Comparison of ENCODE assay signal across 9 cellular contexts in genomic region chr5:139774980-139775654, GRCh38. TPM values are rescaled to one million over a fixed set of nuclear protein-coding genes. Genes with fewer than 3 reads are reported as not detected.
A peak's percentile ranks its signal among the peaks of the same experiment; 100 is the strongest.
DNase-seq lines count a peak whose midpoint lies in the region; ATAC-seq and TF ChIP-seq lines count a peak whose summit lies in the region.
"Had no signal": no experiment of that assay in that cellular context is flagged by ENCODE, and none has a peak within 500 bp of the region (broad histone marks: within the 10 kb centered on the region; RNA-seq: fewer than 3 reads in every experiment).

No MANE protein-coding gene starts in this region.

- CTCF ChIA-PET in CD4-positive, alpha-beta T cell (lab: Charles Lee) = interaction anchor here (0.7 to 7.5 kb wide), 10 partner anchors 9 to 194 kb away, joined by 3 to 63 read pairs (median 5); no protein-coding TSS in a partner anchor

- peak overlapping the region; percentile 20 for H2AFZ ChIP-seq in KMS-11 (ENCODE audit: low read depth)

- peaks cover 22% of the 10 kb centered on the region for H3K27me3 Mint-ChIP-seq in CD4-positive, alpha-beta T cell
- H3K27me3 Mint-ChIP-seq in T-helper 17 cell = peaks cover 38% of the 10 kb centered on the region

- ATAC-seq in CD4-positive, alpha-beta T cell (ENCODE audit: poor library complexity) = peak; percentile 99
- ATAC-seq in T-helper 17 cell (peak; percentile 96), right cardiac atrium (peak; percentile 78 to 87), GM21528 (IDR thresholded peaks at IDR 0.05; ENCODE audit: low FRiP score, unreplicated experiment) (no peak)

- H3K36me3 ChIP-seq in KMS-11 (ENCODE audit: insufficient read depth) (no peaks in the 10 kb centered on the region), adipocyte (ENCODE audit: control insufficient read depth, insufficient read depth, low read length, severe bottlenecking) (no peaks in the 10 kb centered on the region), spleen (no peaks in the 10 kb centered on the region)

- H3K27me3 ChIP-seq in CD4-positive, alpha-beta T cell (ENCODE audit: control insufficient read depth, insufficient read depth, low read length) = no peaks in the 10 kb centered on the region
- H3K27me3 ChIP-seq in KMS-11 (ENCODE audit: insufficient read depth, low read depth) = no peaks in the 10 kb centered on the region
- H3K27me3 ChIP-seq in adipocyte (replicated peaks; ENCODE audit: control insufficient read depth, insufficient read depth, low read length) = peaks cover 17% of the 10 kb centered on the region
- no peaks in the 10 kb centered on the region for H3K27me3 ChIP-seq in right cardiac atrium (ENCODE audit: control insufficient read depth, insufficient read depth)
- no peaks in the 10 kb centered on the region for H3K27me3 ChIP-seq in spleen (replicated peaks in 1 of 7)

- DNase-seq in CD4-positive, alpha-beta T cell = peak; percentile 64 to 83 (median 72)
- DNase-seq in GM20000 (ENCODE audit: low spot score) (peak; percentile 85), T-helper 17 cell (peak; percentile 66 to 79 (median 68)), adipocyte (ENCODE audit: low read depth) (peak; percentile 77), right cardiac atrium (peak; percentile 74 to 91 (median 91)), spleen (peak; percentile 95)

- intact Hi-C loops in CD4-positive, alpha-beta T cell (cut with DNase I, micrococcal nuclease) = no loop called here
- intact Hi-C loops in right cardiac atrium (cut with DNase I) (no loop called here), spleen (cut with DNase I; ENCODE audit: low total_unique reads) (no loop called here)

- no peaks in the 10 kb centered on the region for H3K79me2 ChIP-seq in KMS-11 (ENCODE audit: insufficient read depth, low read depth)

- no peaks in the 10 kb centered on the region for H3K9me3 Mint-ChIP-seq in CD4-positive, alpha-beta T cell

- H3K9ac ChIP-seq in KMS-11 = no peak overlapping the region
- H3K9ac ChIP-seq in adipocyte (ENCODE audit: low read length) = no peak overlapping the region

- H3K4me2 ChIP-seq in KMS-11 = peak overlapping the region; percentile 8; the same call in 1 of the 2 replicates

- no peak overlapping the region for H3K27ac Mint-ChIP-seq in CD4-positive, alpha-beta T cell
- H3K27ac Mint-ChIP-seq in T-helper 17 cell = no peak overlapping the region

- peaks cover 4% of the 10 kb centered on the region for H3K4me1 ChIP-seq in KMS-11 (ENCODE audit: low read depth, poor library complexity, severe bottlenecking)
- no peaks in the 10 kb centered on the region for H3K4me1 ChIP-seq in adipocyte (ENCODE audit: control insufficient read depth, insufficient read depth, low read length)
- H3K4me1 ChIP-seq in right cardiac atrium (ENCODE audit: control insufficient read depth, insufficient read depth, low read length) = no peaks in the 10 kb centered on the region
- H3K4me1 ChIP-seq in spleen = peaks cover 6 to 17% (median 10%) of the 10 kb centered on the region in 6 donors

- H3K27ac ChIP-seq in CD4-positive, alpha-beta T cell (ENCODE audit: low read depth, low read length) = no peak overlapping the region
- H3K27ac ChIP-seq in KMS-11 (no peak overlapping the region), right cardiac atrium (ENCODE audit: low read length) (no peak overlapping the region), spleen (no peak overlapping the region)

- H3K4me3 ChIP-seq in KMS-11 (IDR thresholded peaks at IDR 0.05; ENCODE audit: insufficient read depth, low read depth, low read length) (no peak overlapping the region), adipocyte (ENCODE audit: low read length) (peak overlapping the region; percentile 41), right cardiac atrium (ENCODE audit: low read length) (no peak overlapping the region), spleen (peak overlapping the region in 3 of 8 donors; percentile 7 to 49 (median 12))

- H4K20me1 ChIP-seq in KMS-11 (ENCODE audit: insufficient read depth) = no peaks in the 10 kb centered on the region

- no peaks in the 10 kb centered on the region for H3K36me3 Mint-ChIP-seq in CD4-positive, alpha-beta T cell (ENCODE audit: low read depth)
- H3K36me3 Mint-ChIP-seq in T-helper 17 cell (ENCODE audit: low read depth) = peaks cover 3% of the 10 kb centered on the region

- WGBS in right cardiac atrium = 24% methylated on average over 32 of the region's 32 CpGs
- 14 to 21% (median 18%) methylated on average over 24 to 32 of the region's 32 CpGs for WGBS in spleen, 5 donors

- no peak for TF ChIP-seq POLR2A in spleen (IDR thresholded peaks at IDR 0.05)

- no peaks in the 10 kb centered on the region for H3K4me1 Mint-ChIP-seq in CD4-positive, alpha-beta T cell (ENCODE audit: low read depth)
- H3K4me1 Mint-ChIP-seq in T-helper 17 cell = peaks cover 9% of the 10 kb centered on the region

- peak; percentile 77 for TF ChIP-seq CTCF in CD4-positive, alpha-beta T cell (IDR thresholded peaks at IDR 0.05)
- TF ChIP-seq CTCF in GM20000 (IDR thresholded peaks at IDR 0.05; ENCODE audit: extremely low read depth, missing control alignments) (peak; percentile 80), KMS-11 (conservative IDR thresholded peaks at IDR 0.05; ENCODE audit: low read depth, low read length) (peak; percentile 92), spleen (IDR thresholded peaks at IDR 0.05 in 8 of 11, conservative IDR thresholded peaks at IDR 0.05 in 3 of 11) (peak; percentile 88 to 98 (median 95))

- no peak overlapping the region for H3K4me3 Mint-ChIP-seq in CD4-positive, alpha-beta T cell
- H3K4me3 Mint-ChIP-seq in T-helper 17 cell = no peak overlapping the region

- H3K9me3 ChIP-seq in CD4-positive, alpha-beta T cell (ENCODE audit: control insufficient read depth, low read length) = no peaks in the 10 kb centered on the region
- no peaks in the 10 kb centered on the region for H3K9me3 ChIP-seq in T-helper 17 cell (ENCODE audit: control insufficient read depth, low read length, poor library complexity, severe bottlenecking)
- H3K9me3 ChIP-seq in adipocyte (ENCODE audit: control insufficient read depth, low read length) = no peaks in the 10 kb centered on the region
- no peaks in the 10 kb centered on the region for H3K9me3 ChIP-seq in right cardiac atrium (ENCODE audit: control insufficient read depth, low read length)
- no peaks in the 10 kb centered on the region for H3K9me3 ChIP-seq in spleen

- POLR2A ChIA-PET in CD4-positive, alpha-beta T cell (lab: Charles Lee) = no interaction called here

RNA-seq across cellular contexts. Expression of gene PSD2, which starts 20.5 kb away (rescaled TPM):
- under 1 TPM in 1 of 2 experiments, not detected in 1; 0.08 TPM for total RNA-seq in CD4-positive, alpha-beta T cell
- under 1 TPM in 1 of 2 donors, not detected in 1; 0.07 TPM for total RNA-seq in T-helper 17 cell
- total RNA-seq in right cardiac atrium = under 1 TPM in 2 of 4 donors, not detected in 2; 0.06 to 0.11 TPM
- polyA plus RNA-seq in right cardiac atrium = 0.02 TPM
- total RNA-seq in spleen = under 1 TPM in 6 of 7 donors, not detected in 1; 0.09 to 0.42 (median 0.25) TPM
- polyA plus RNA-seq in spleen = under 1 TPM; 0.03 to 0.24 (median 0.05) TPM
- total RNA-seq: T-helper 1 cell treated with Interleukin-12 subunit alpha and Interleukin-12 subunit beta and Interleukin-4 antibody, amounts not matched to agents 30 ng/mL and 1 ng/mL, for 36 hours had no signal
